8 cellular contexts compared by ENCODE assay signal in the genomic region with DNA sequence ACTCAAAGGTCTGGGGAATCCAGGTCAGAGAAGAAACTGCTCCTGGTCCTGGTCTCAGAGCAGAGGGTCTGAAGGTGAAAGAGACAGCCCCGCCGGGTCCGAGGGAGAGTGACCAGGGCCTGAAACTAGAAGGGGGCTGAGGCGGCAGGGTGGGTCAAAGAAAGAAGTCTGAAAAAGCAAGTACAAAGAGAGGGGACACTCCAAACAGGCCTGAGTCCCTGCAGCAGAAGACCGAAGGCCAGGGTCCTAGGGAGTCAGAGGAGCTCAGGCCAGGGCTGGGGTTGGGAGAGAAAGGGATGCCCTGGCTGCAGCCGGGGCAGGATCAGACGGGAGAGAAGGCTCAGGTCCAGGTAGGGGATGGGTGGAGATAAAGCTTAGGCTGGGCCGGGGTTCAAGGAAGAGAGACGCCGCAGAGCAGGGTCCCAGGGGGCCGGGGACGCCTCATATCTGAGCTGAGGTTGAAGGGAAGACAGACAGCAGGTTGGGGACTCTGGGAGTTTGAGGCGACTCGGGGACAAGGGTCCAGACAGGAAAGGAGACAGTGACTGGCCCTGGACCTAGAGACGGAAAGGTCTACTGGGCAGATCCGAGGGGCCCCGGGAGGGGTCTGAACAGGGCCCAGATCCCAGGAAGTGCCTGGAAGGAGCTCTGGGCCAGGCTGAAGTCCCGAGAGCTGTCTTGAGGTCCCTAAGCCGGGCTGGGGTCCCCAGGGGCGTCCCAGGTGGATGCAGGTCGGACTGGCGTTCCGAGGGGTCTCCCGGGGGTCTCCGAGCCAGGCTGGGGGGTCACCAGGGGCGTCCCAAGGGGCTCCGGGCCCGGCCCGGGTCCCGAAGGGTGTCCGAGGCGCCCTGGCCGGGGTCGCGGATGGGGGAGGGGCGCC. TPM values are rescaled to one million over a fixed set of nuclear protein-coding genes. Genes with fewer than 3 reads are reported as not detected.
DNase-seq lines count a peak whose midpoint lies in the region; ATAC-seq and TF ChIP-seq lines count a peak whose summit lies in the region.

No MANE protein-coding gene starts in this region.

- DNase-seq in activated T-cell treated with anti-CD3 and anti-CD28 coated beads, Interleukin-2, amount 50 U/mL, for 72 hours: peak in 1 of 2 donors; percentile 8
- peak in 1 of 2 donors; percentile 24 for DNase-seq in stimulated activated naive CD8-positive, alpha-beta T cell treated with anti-CD3 and anti-CD28 coated beads, Interleukin-15, amount 100 ng/mL, for 72 hours
- no peak for DNase-seq in nucleus accumbens (lab: John Stamatoyannopoulos, UW)
- no peak for DNase-seq in anterior cingulate cortex (lab: John Stamatoyannopoulos, UW)
- DNase-seq in DMS153 treated with DMSO at 0.1 percent for 48 hours (lab: John Stamatoyannopoulos, UW; ENCODE audit: unreplicated experiment): no peak

- POLR2A ChIA-PET in HEK293 (lab: Yijun Ruan, JAX): interaction anchor here (1.1 kb wide), 1 partner anchor 9 kb away, joined by 3 read pairs; no protein-coding TSS in a partner anchor

- H3K4me1 Mint-ChIP-seq in activated T-cell treated with anti-CD3 and anti-CD28 coated beads, Interleukin-2, amount 50 U/mL, for 72 hours (ENCODE audit: low read depth): peaks cover 49% of the 10 kb centered on the region
- peaks cover 52% of the 10 kb centered on the region for H3K4me1 Mint-ChIP-seq in stimulated activated naive CD8-positive, alpha-beta T cell treated with anti-CD3 and anti-CD28 coated beads, Interleukin-15, amount 100 ng/mL, for 72 hours

- no peak overlapping the region for H2AFZ ChIP-seq in ACC112 (ENCODE audit: low read length, unreplicated experiment)

- peak overlapping the region; percentile 90 to 97 for H3K4me3 Mint-ChIP-seq in activated T-cell treated with anti-CD3 and anti-CD28 coated beads, Interleukin-2, amount 50 U/mL, for 72 hours
- peak overlapping the region; percentile 90 to 92 for H3K4me3 Mint-ChIP-seq in stimulated activated naive CD8-positive, alpha-beta T cell treated with anti-CD3 and anti-CD28 coated beads, Interleukin-15, amount 100 ng/mL, for 72 hours

- H3K9me3 ChIP-seq in HEK293 (ENCODE audit: control insufficient read depth, insufficient read depth, low read depth, low read length) (no peaks in the 10 kb centered on the region), iPS-15b (ENCODE audit: control insufficient read depth, insufficient read depth, low read length) (no peaks in the 10 kb centered on the region)

- CTCF ChIA-PET in HEK293 (lab: Yijun Ruan, JAX): interaction anchor here (0.5 to 0.7 kb wide), 5 partner anchors 17 to 567 kb away, joined by 3 to 5 read pairs (median 3); no protein-coding TSS in a partner anchor

- no peak for ATAC-seq in activated T-cell treated with anti-CD3 and anti-CD28 coated beads, Interleukin-2, amount 50 U/mL, for 72 hours (replicated peaks in 1 of 2)
- no peak for ATAC-seq in stimulated activated naive CD8-positive, alpha-beta T cell treated with anti-CD3 and anti-CD28 coated beads, Interleukin-15, amount 100 ng/mL, for 72 hours

- H3K4me3 ChIP-seq in ACC112 (ENCODE audit: low read depth, low read length): peak overlapping the region; percentile 90
- H3K4me3 ChIP-seq in HEK293 (ENCODE audit: low read depth, low read length): peak overlapping the region; percentile 72
- H3K4me3 ChIP-seq in iPS-15b (ENCODE audit: low read depth, low read length): peak overlapping the region; percentile 82

- peak overlapping the region; percentile 41; the same call in 1 of the 2 replicates for H3K27ac ChIP-seq in ACC112 (ENCODE audit: low read depth, low read length)
- peak overlapping the region; percentile 74; the same call in 1 of the 2 replicates for H3K27ac ChIP-seq in HEK293 (ENCODE audit: extremely low read depth, low read depth, low read length)

- peaks cover 40% of the 10 kb centered on the region for H3K4me1 ChIP-seq in ACC112 (ENCODE audit: control insufficient read depth, insufficient read depth, low read length, unreplicated experiment)
- peaks cover 14% of the 10 kb centered on the region for H3K4me1 ChIP-seq in HEK293 (ENCODE audit: control insufficient read depth, insufficient read depth, low read length)
- H3K4me1 ChIP-seq in iPS-15b (ENCODE audit: control insufficient read depth, insufficient read depth, low read length): peaks cover 22% of the 10 kb centered on the region

- H3K27me3 ChIP-seq in ACC112 (ENCODE audit: insufficient read depth, low read length) (no peaks in the 10 kb centered on the region), iPS-15b (ENCODE audit: control insufficient read depth, insufficient read depth, low read length) (no peaks in the 10 kb centered on the region)

- peaks cover 0 to 3% of the 10 kb centered on the region in 2 donors for H3K36me3 Mint-ChIP-seq in activated T-cell treated with anti-CD3 and anti-CD28 coated beads, Interleukin-2, amount 50 U/mL, for 72 hours (ENCODE audit: insufficient read depth in 2 of 2)

- no peaks in the 10 kb centered on the region for H3K36me3 ChIP-seq in ACC112 (ENCODE audit: insufficient read depth, low read length)
- H3K36me3 ChIP-seq in HEK293 (ENCODE audit: control insufficient read depth in 2 of 2, insufficient read depth in 1 of 2, low read length in 2 of 2): peaks cover 0 to 12% of the 10 kb centered on the region in 2 experiments; a peak in 1 of 3 replicates
- peaks cover 4% of the 10 kb centered on the region for H3K36me3 ChIP-seq in iPS-15b (ENCODE audit: control insufficient read depth, insufficient read depth, low read length)

- peak overlapping the region; percentile 73 for H3K9ac ChIP-seq in iPS-15b (ENCODE audit: low read depth, low read length)

- H3K27me3 Mint-ChIP-seq in activated T-cell treated with anti-CD3 and anti-CD28 coated beads, Interleukin-2, amount 50 U/mL, for 72 hours (ENCODE audit: low read depth): no peaks in the 10 kb centered on the region
- no peaks in the 10 kb centered on the region for H3K27me3 Mint-ChIP-seq in stimulated activated naive CD8-positive, alpha-beta T cell treated with anti-CD3 and anti-CD28 coated beads, Interleukin-15, amount 100 ng/mL, for 72 hours

- peaks cover 0 to 2% of the 10 kb centered on the region in 2 donors for H3K9me3 Mint-ChIP-seq in activated T-cell treated with anti-CD3 and anti-CD28 coated beads, Interleukin-2, amount 50 U/mL, for 72 hours
- H3K9me3 Mint-ChIP-seq in stimulated activated naive CD8-positive, alpha-beta T cell treated with anti-CD3 and anti-CD28 coated beads, Interleukin-15, amount 100 ng/mL, for 72 hours: no peaks in the 10 kb centered on the region

- TF ChIP-seq CTCF in HEK293 (tag by site-specific recombination; IDR thresholded peaks at IDR 0.05): no peak

- H3K27ac Mint-ChIP-seq in activated T-cell treated with anti-CD3 and anti-CD28 coated beads, Interleukin-2, amount 50 U/mL, for 72 hours: peak overlapping the region; percentile 98
- H3K27ac Mint-ChIP-seq in stimulated activated naive CD8-positive, alpha-beta T cell treated with anti-CD3 and anti-CD28 coated beads, Interleukin-15, amount 100 ng/mL, for 72 hours: peak overlapping the region; percentile 94 to 98

- peaks cover 48% of the 10 kb centered on the region for H3K79me2 ChIP-seq in ACC112 (ENCODE audit: control insufficient read depth, insufficient read depth, low read length, unreplicated experiment)

TF ChIP-seq in HEK293, 187 proteins besides CTCF, POLR2A, EP300 and RAD21 (continues in another document):
- TF ChIP-seq ZNF280D (tag by site-specific recombination; IDR thresholded peaks at IDR 0.05) (no peak), ZNF621 (tag by site-specific recombination; IDR thresholded peaks at IDR 0.05) (no peak), KLF7 (tag by site-specific recombination; IDR thresholded peaks at IDR 0.05; ENCODE audit: borderline replicate concordance) (no peak), ZBTB48 (tag by site-specific recombination; IDR thresholded peaks at IDR 0.05) (0 out of 2 replicates have a peak, but pooled peaks have one; percentile 51), ZNF16 (tag by site-specific recombination; IDR thresholded peaks at IDR 0.05; ENCODE audit: low read depth) (no peak), ZNF654 (tag by site-specific recombination; IDR thresholded peaks at IDR 0.05; ENCODE audit: low read depth) (no peak), SETDB1 (IDR thresholded peaks at IDR 0.05; ENCODE audit: insufficient read length, low read length) (no peak), ZNF335 (tag by site-specific recombination; conservative IDR thresholded peaks at IDR 0.05) (peak; percentile 52)
- TF ChIP-seq, protein P1, sequence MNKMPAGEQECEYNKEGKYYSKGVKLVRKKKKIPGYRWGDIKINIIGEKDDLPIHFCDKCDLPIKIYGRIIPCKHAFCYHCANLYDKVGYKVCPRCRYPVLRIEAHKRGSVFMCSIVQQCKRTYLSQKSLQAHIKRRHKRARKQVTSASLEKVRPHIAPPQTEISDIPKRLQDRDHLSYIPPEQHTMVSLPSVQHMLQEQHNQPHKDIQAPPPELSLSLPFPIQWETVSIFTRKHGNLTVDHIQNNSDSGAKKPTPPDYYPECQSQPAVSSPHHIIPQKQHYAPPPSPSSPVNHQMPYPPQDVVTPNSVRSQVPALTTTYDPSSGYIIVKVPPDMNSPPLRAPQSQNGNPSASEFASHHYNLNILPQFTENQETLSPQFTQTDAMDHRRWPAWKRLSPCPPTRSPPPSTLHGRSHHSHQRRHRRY (tag by site-specific recombination; IDR thresholded peaks at IDR 0.05): no peak

RNA-seq across cellular contexts. Expression of gene MLLT1, which starts 0.8 kb away (rescaled TPM):
- 10 to 100 TPM; 39.9 to 44.5 TPM for total RNA-seq in activated T-cell treated with anti-CD3 and anti-CD28 coated beads, Interleukin-2, amount 50 U/mL, for 72 hours

RNA-seq across cellular contexts. Expression of gene ACER1, which starts 54.4 kb away (rescaled TPM):
- total RNA-seq in activated T-cell treated with anti-CD3 and anti-CD28 coated beads, Interleukin-2, amount 50 U/mL, for 72 hours: under 1 TPM in 1 of 2 donors, not detected in 1; 0.34 TPM
